In genomic region chr1:186421446-186421845, GRCh38 we compare ENCODE assay signal across 20 cellular contexts. TPM values are rescaled to one million over a fixed set of nuclear protein-coding genes. Genes with fewer than 3 reads are reported as not detected.
"Had no signal": no experiment of that assay in that cellular context is flagged by ENCODE, and none has a peak within 500 bp of the region (broad histone marks: within the 10 kb centered on the region; RNA-seq: fewer than 3 reads in every experiment).

No MANE protein-coding gene starts in this region.

- DNase-seq: activated CD4-positive, alpha-beta T cell treated with anti-CD3 and anti-CD28 coated beads, Interleukin-2, amount 50 U/mL, for 48 hours; activated naive CD4-positive, alpha-beta T cell treated with anti-CD3 and anti-CD28 coated beads, Interleukin-2, amount 50 U/mL, for 16 hours; activated T-cell treated with anti-CD3 and anti-CD28 coated beads, Interleukin-2, amount 50 U/mL, for 24 hours; cerebellar nuclear complex; effector CD8-positive, alpha-beta T cell; esophagus squamous epithelium; hippocampal formation; pancreas; sigmoid colon; stimulated activated CD4-positive, alpha-beta T cell treated with anti-CD3 and anti-CD28 coated beads, Interleukin-4, amount 100 ng/mL, for 4 hours; testis had no signal

- H3K4me1 Mint-ChIP-seq: mesothelial cell of epicardium; stimulated activated memory B cell treated with anti-CD40 and anti-IgM and Interleukin-4, amounts not matched to agents 10 μg/mL and 1 μg/mL and 100 μg/mL, for 72 hours had no signal

- H3K27me3 Mint-ChIP-seq: activated T-cell treated with anti-CD3 and anti-CD28 coated beads, Interleukin-2, amount 50 U/mL, for 24 hours; dendritic cell treated with granulocyte-macrophage colony-stimulating factor and Interleukin-4, amounts not matched to agents 40 ng/mL and 50 ng/mL, for 4 days; natural killer cell treated with Interleukin-12 subunit alpha and Interleukin-12 subunit beta and Interleukin-15 and Interleukin-18, amount 100 ng/mL, for 72 hours; stimulated activated memory B cell treated with anti-CD40 and anti-IgM and Interleukin-4, amounts not matched to agents 10 μg/mL and 1 μg/mL and 100 μg/mL, for 72 hours; type B pancreatic cell had no signal

- H3K4me3 Mint-ChIP-seq: activated T-cell treated with anti-CD3 and anti-CD28 coated beads, Interleukin-2, amount 50 U/mL, for 24 hours; dendritic cell treated with granulocyte-macrophage colony-stimulating factor and Interleukin-4, amounts not matched to agents 40 ng/mL and 50 ng/mL, for 4 days; mesothelial cell of epicardium; natural killer cell treated with Interleukin-12 subunit alpha and Interleukin-12 subunit beta and Interleukin-15 and Interleukin-18, amount 100 ng/mL, for 72 hours; stimulated activated memory B cell treated with anti-CD40 and anti-IgM and Interleukin-4, amounts not matched to agents 10 μg/mL and 1 μg/mL and 100 μg/mL, for 72 hours; type B pancreatic cell had no signal

- H3K9me3 Mint-ChIP-seq: activated T-cell treated with anti-CD3 and anti-CD28 coated beads, Interleukin-2, amount 50 U/mL, for 24 hours; dendritic cell treated with granulocyte-macrophage colony-stimulating factor and Interleukin-4, amounts not matched to agents 40 ng/mL and 50 ng/mL, for 4 days; natural killer cell treated with Interleukin-12 subunit alpha and Interleukin-12 subunit beta and Interleukin-15 and Interleukin-18, amount 100 ng/mL, for 72 hours; stimulated activated memory B cell treated with anti-CD40 and anti-IgM and Interleukin-4, amounts not matched to agents 10 μg/mL and 1 μg/mL and 100 μg/mL, for 72 hours; type B pancreatic cell had no signal

- ATAC-seq: natural killer cell treated with Interleukin-12 subunit alpha and Interleukin-12 subunit beta and Interleukin-15 and Interleukin-18, amount 100 ng/mL, for 72 hours; pancreas; stimulated activated memory B cell treated with anti-CD40 and anti-IgM and Interleukin-4, amounts not matched to agents 10 μg/mL and 1 μg/mL and 100 μg/mL, for 72 hours had no signal

- H3K4me1 ChIP-seq: esophagus squamous epithelium, pancreas, sigmoid colon, testis had no signal

- H3K27ac Mint-ChIP-seq: activated T-cell treated with anti-CD3 and anti-CD28 coated beads, Interleukin-2, amount 50 U/mL, for 24 hours; dendritic cell treated with granulocyte-macrophage colony-stimulating factor and Interleukin-4, amounts not matched to agents 40 ng/mL and 50 ng/mL, for 4 days; stimulated activated memory B cell treated with anti-CD40 and anti-IgM and Interleukin-4, amounts not matched to agents 10 μg/mL and 1 μg/mL and 100 μg/mL, for 72 hours; type B pancreatic cell had no signal

- H3K27ac ChIP-seq: neutrophil, pancreas, sigmoid colon had no signal

- H3K27me3 ChIP-seq: esophagus squamous epithelium, neutrophil, pancreas, sigmoid colon, testis had no signal

- H3K4me3 ChIP-seq: esophagus squamous epithelium, lung, pancreas, sigmoid colon, testis had no signal

- H3K9me3 ChIP-seq: esophagus squamous epithelium, neutrophil, pancreas, sigmoid colon, testis had no signal

RNA-seq across cellular contexts. Expression of gene PDC, which starts 39.5 kb away (rescaled TPM):
- total RNA-seq: bronchial epithelial cell; esophagus squamous epithelium; glomerular endothelial cell; lung; mesothelial cell of epicardium; natural killer cell treated with Interleukin-12 subunit alpha and Interleukin-12 subunit beta and Interleukin-15 and Interleukin-18, amount 100 ng/mL, for 72 hours; pancreas; sigmoid colon had no signal
